ENCODE assay signal across 11 cellular contexts in genomic region chr10:120349069-120349468, GRCh38.
"Had no signal": no experiment of that assay in that cellular context is flagged by ENCODE, and none has a peak within 500 bp of the region (broad histone marks: within the 10 kb centered on the region; RNA-seq: fewer than 3 reads in every experiment).

No MANE protein-coding gene starts in this region.

- H3K9me3 Mint-ChIP-seq: GM23338, HFFc6 had no signal

- H3K27ac ChIP-seq: GM23248 had no signal

- H3K36me3 ChIP-seq: HAP-1 had no signal

- H3K4me2 ChIP-seq: GM23338 had no signal

- ATAC-seq: GM23338, HCT116 had no signal

- H3K4me3 Mint-ChIP-seq: GM23338, H9, HFFc6 had no signal

- H3K9me3 ChIP-seq: HAP-1 had no signal

- DNase-seq: GM23248, GOT3, H7, H9, HCEC 1CT, HFFc6 had no signal

- H3K4me1 ChIP-seq: HAP-1 had no signal

- H3K4me3 ChIP-seq: GM23248, GM23338, HAP-1 had no signal

- H3K27ac Mint-ChIP-seq: GM23338, H9, HFFc6 had no signal

- FAIRE-seq: H1, H54 had no signal

- H2AFZ ChIP-seq: GM23248, GM23338 had no signal

- H3K4me1 Mint-ChIP-seq: GM23338, H9 had no signal

- H3K9ac ChIP-seq: GM23248 had no signal
